8 cellular contexts compared by ENCODE assay signal in the genomic region with DNA sequence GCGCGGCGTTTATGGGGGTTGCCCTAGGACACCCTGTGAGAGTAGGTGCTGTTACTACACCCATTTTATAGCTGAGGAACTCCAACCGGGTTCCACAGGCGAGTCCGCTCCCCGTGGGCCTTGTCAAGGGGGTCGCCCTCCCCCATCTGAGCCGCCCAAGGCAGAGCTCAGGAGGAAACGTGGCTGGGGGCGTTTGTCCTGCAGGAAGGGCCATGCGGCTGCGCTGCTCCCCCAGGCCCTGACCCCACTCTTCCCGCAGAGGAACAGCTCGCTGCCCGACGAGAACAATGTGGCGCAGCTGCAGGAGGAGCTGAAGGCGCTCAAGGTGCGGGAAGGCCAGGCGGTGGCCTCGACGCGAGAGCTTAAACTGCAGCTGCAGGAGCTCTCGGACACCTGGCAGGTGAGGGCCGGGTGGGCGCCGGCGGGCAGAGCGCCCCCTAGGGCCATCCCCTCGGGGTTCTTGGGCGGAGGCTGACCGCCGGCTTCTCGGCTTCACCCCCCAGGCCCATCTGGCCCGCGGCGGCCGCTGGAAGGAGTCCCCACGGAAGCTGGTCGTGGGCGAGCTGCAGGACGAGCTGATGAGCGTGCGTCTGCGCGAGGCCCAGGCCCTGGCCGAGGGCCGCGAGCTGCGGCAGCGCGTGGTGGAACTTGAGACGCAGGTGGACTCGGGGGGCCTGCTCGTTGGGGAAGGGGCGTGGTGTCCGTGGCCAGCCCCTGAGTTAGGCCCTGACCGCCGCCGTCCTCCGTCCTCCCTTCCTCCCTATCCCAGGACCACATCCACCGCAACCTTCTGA. TPM values are rescaled to one million over a fixed set of nuclear protein-coding genes. Genes with fewer than 3 reads are reported as not detected.
A peak's percentile ranks its signal among the peaks of the same experiment; 100 is the strongest.
DNase-seq lines count a peak whose midpoint lies in the region; TF ChIP-seq lines count a peak whose summit lies in the region.
"Had no signal": no experiment of that assay in that cellular context is flagged by ENCODE, and none has a peak within 500 bp of the region (broad histone marks: within the 10 kb centered on the region; RNA-seq: fewer than 3 reads in every experiment).

No MANE protein-coding gene starts in this region.

- DNase-seq in GM12865 (ENCODE audit: low read depth), result no peak
- no peak for DNase-seq in SK-N-SH
- DNase-seq in esophagus muscularis mucosa (ENCODE audit: extremely low spot score), result no peak
- peak; percentile 79 for DNase-seq in retina
- DNase-seq in NCI-H2107 (lab: John Stamatoyannopoulos, UW), result no peak
- no peak for DNase-seq in cerebellar cortex (ENCODE audit: low spot score)
- DNase-seq in effector CD4-positive, alpha-beta T cell, result no peak

- no peaks in the 10 kb centered on the region for H4K20me1 ChIP-seq in SK-N-SH (ENCODE audit: insufficient read depth)

- TF ChIP-seq RAD21 in SK-N-SH (IDR thresholded peaks at IDR 0.05; ENCODE audit: low read length), result no peak

- H3K4me1 ChIP-seq in SK-N-SH (ENCODE audit: control insufficient read depth in 1 of 2, insufficient read depth in 2 of 2, low read depth in 1 of 2, low read length in 1 of 2) (peaks cover 0 to 13% of the 10 kb centered on the region in 2 experiments; a peak in 1 of 4 replicates), esophagus muscularis mucosa (peaks cover 3 to 21% (median 20%) of the 10 kb centered on the region in 4 donors)

- H3K79me2 ChIP-seq in SK-N-SH (ENCODE audit: insufficient read depth), result no peaks in the 10 kb centered on the region

- H3K4me3 ChIP-seq in GM12865 (ENCODE audit: low read depth, low read length) (no peak overlapping the region), SK-N-SH (ENCODE audit: low read depth in 2 of 2, low read length in 1 of 2) (peak overlapping the region in 1 of 2 experiments; percentile 47; a peak in 2 of 4 replicates), esophagus muscularis mucosa (peak overlapping the region; percentile 34 to 46 (median 38))

- TF ChIP-seq POLR2A in esophagus muscularis mucosa (IDR thresholded peaks at IDR 0.05; ENCODE audit: low read depth), result no peak

- no peaks in the 10 kb centered on the region for H3F3A ChIP-seq in SK-N-SH (replicated peaks; ENCODE audit: insufficient read depth)

- no peak overlapping the region for H2AFZ ChIP-seq in SK-N-SH (ENCODE audit: low read depth)

- TF ChIP-seq EP300 in SK-N-SH (IDR thresholded peaks at IDR 0.05; ENCODE audit: borderline replicate concordance in 1 of 2, low read depth in 1 of 2, low read length in 1 of 2) (no peak), esophagus muscularis mucosa (IDR thresholded peaks at IDR 0.05) (no peak)

- intact Hi-C loops in esophagus muscularis mucosa (cut with DNase I), result loop anchor here (5.0 kb wide), 1 partner anchor 35 kb away; no protein-coding TSS in a partner anchor

- WGBS in SK-N-SH (ENCODE audit: low lambda C conversion rate), result 60% methylated on average over 19 of the region's 63 CpGs
- 43% methylated on average over 37 of the region's 63 CpGs for WGBS in esophagus muscularis mucosa

- H3K36me3 ChIP-seq in SK-N-SH (replicated peaks in 1 of 2; ENCODE audit: control insufficient read depth in 1 of 2, insufficient read depth in 2 of 2, low read length in 1 of 2) (no peaks in the 10 kb centered on the region), esophagus muscularis mucosa (peaks cover 0 to 56% (median 32%) of the 10 kb centered on the region in 4 donors)

- H3K9me2 ChIP-seq in SK-N-SH, result no peaks in the 10 kb centered on the region

- no peak overlapping the region for H3K9ac ChIP-seq in SK-N-SH

- POLR2A ChIA-PET in SK-N-SH (lab: Yijun Ruan, JAX), result interaction anchor here (0.7 to 1.6 kb wide), 4 partner anchors 13 to 59 kb away, joined by 4 to 8 read pairs (median 5); partner anchors contain the start of genes MAP2K7 and SNAPC2

- TF ChIP-seq CTCF in GM12865 (IDR thresholded peaks at IDR 0.05; ENCODE audit: insufficient read depth, low read depth, low read length, missing control alignments) (peak; percentile 8), SK-N-SH (IDR thresholded peaks at IDR 0.05) (peak; percentile 19; the same call in 1 of the 2 replicates), esophagus muscularis mucosa (IDR thresholded peaks at IDR 0.05) (no peak)

- H3K27me3 ChIP-seq in SK-N-SH (ENCODE audit: insufficient read depth) (no peaks in the 10 kb centered on the region), esophagus muscularis mucosa (peaks cover 0 to 98% (median 21%) of the 10 kb centered on the region in 4 donors)

- peak overlapping the region in 1 of 2 experiments; percentile 43; a peak in 1 of 4 replicates for H3K27ac ChIP-seq in SK-N-SH (ENCODE audit: low read depth in 2 of 2, low read length in 1 of 2)
- no peak overlapping the region for H3K27ac ChIP-seq in esophagus muscularis mucosa (replicated peaks in 1 of 4)
- H3K27ac ChIP-seq: epithelial cell of prostate had no signal

- CTCF ChIA-PET in SK-N-SH (lab: Yijun Ruan, JAX), result interaction anchor here (0.6 to 3.1 kb wide), 12 partner anchors 9 to 141 kb away, joined by 3 to 41 read pairs (median 4); partner anchors contain the start of genes MAP2K7 and SNAPC2

- H3K4me2 ChIP-seq in SK-N-SH, result peak overlapping the region; percentile 47; the same call in 1 of the 2 replicates

- H3K9me3 ChIP-seq in SK-N-SH (no peaks in the 10 kb centered on the region), esophagus muscularis mucosa (no peaks in the 10 kb centered on the region)

TF ChIP-seq in SK-N-SH, 30 proteins besides CTCF, POLR2A, EP300 and RAD21 (continues in another document):
- no peak for TF ChIP-seq ELF1 (IDR thresholded peaks at IDR 0.05)
- TF ChIP-seq JUND (IDR thresholded peaks at IDR 0.05), result no peak
- TF ChIP-seq EZH2phosphoT487 (IDR thresholded peaks at IDR 0.05; ENCODE audit: borderline replicate concordance, low read depth), result no peak
- no peak for TF ChIP-seq TEAD4 (IDR thresholded peaks at IDR 0.05; ENCODE audit: borderline replicate concordance, insufficient read depth)
- TF ChIP-seq NFIC (IDR thresholded peaks at IDR 0.05; ENCODE audit: borderline replicate concordance), result no peak
- TF ChIP-seq SMC3 (IDR thresholded peaks at IDR 0.05; ENCODE audit: low read depth, low read length), result no peak
- no peak for TF ChIP-seq SIN3A (IDR thresholded peaks at IDR 0.05; ENCODE audit: borderline replicate concordance, low read depth, low read length)
- TF ChIP-seq, protein P1, sequence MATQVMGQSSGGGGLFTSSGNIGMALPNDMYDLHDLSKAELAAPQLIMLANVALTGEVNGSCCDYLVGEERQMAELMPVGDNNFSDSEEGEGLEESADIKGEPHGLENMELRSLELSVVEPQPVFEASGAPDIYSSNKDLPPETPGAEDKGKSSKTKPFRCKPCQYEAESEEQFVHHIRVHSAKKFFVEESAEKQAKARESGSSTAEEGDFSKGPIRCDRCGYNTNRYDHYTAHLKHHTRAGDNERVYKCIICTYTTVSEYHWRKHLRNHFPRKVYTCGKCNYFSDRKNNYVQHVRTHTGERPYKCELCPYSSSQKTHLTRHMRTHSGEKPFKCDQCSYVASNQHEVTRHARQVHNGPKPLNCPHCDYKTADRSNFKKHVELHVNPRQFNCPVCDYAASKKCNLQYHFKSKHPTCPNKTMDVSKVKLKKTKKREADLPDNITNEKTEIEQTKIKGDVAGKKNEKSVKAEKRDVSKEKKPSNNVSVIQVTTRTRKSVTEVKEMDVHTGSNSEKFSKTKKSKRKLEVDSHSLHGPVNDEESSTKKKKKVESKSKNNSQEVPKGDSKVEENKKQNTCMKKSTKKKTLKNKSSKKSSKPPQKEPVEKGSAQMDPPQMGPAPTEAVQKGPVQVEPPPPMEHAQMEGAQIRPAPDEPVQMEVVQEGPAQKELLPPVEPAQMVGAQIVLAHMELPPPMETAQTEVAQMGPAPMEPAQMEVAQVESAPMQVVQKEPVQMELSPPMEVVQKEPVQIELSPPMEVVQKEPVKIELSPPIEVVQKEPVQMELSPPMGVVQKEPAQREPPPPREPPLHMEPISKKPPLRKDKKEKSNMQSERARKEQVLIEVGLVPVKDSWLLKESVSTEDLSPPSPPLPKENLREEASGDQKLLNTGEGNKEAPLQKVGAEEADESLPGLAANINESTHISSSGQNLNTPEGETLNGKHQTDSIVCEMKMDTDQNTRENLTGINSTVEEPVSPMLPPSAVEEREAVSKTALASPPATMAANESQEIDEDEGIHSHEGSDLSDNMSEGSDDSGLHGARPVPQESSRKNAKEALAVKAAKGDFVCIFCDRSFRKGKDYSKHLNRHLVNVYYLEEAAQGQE (IDR thresholded peaks at IDR 0.05; ENCODE audit: low read depth, low read length), result no peak
- TF ChIP-seq, protein P2, sequence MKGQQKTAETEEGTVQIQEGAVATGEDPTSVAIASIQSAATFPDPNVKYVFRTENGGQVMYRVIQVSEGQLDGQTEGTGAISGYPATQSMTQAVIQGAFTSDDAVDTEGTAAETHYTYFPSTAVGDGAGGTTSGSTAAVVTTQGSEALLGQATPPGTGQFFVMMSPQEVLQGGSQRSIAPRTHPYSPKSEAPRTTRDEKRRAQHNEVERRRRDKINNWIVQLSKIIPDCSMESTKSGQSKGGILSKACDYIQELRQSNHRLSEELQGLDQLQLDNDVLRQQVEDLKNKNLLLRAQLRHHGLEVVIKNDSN (IDR thresholded peaks at IDR 0.05; ENCODE audit: borderline replicate concordance, low read depth), result no peak

RNA-seq across cellular contexts. Expression of gene PRR36, which starts 12.4 kb away (rescaled TPM):
- 0.10 and 0.18 TPM in 2 replicates for polyA plus RNA-seq in SK-N-SH (2012; rRNA removed)
- polyA plus RNA-seq in SK-N-SH (2012; cell fraction: cytosol; rRNA removed), result 0.23 and 0.29 TPM in 2 replicates
- 1.1 and 1.5 TPM in 2 replicates for polyA plus RNA-seq in SK-N-SH (2012; cell fraction: nucleus; rRNA removed)
- total RNA-seq in esophagus muscularis mucosa, result under 1 TPM in 1 of 4 donors, not detected in 3; 0.52 TPM

RNA-seq across cellular contexts. Expression of gene LRRC8E, which starts 26.5 kb away (rescaled TPM):
- 0.02 and 0.23 TPM in 2 replicates for polyA plus RNA-seq in SK-N-SH (2012; rRNA removed)
- 0.03 and 0.16 TPM in 2 replicates for polyA plus RNA-seq in SK-N-SH (2012; cell fraction: cytosol; rRNA removed)
- 0.08 and 0.15 TPM in 2 replicates for polyA plus RNA-seq in SK-N-SH (2012; cell fraction: nucleus; rRNA removed)
- 1 to 10 TPM in 1 of 4 donors, under 1 TPM in 2, not detected in 1; 0.33 to 1.0 (median 0.46) TPM for total RNA-seq in esophagus muscularis mucosa

RNA-seq across cellular contexts. Expression of gene EVI5L, which starts 31.8 kb away (rescaled TPM):
- 8.5 and 9.7 TPM in 2 replicates for polyA plus RNA-seq in SK-N-SH (2012; rRNA removed)
- 4.9 and 8.5 TPM in 2 replicates for polyA plus RNA-seq in SK-N-SH (2012; cell fraction: cytosol; rRNA removed)
- polyA plus RNA-seq in SK-N-SH (2012; cell fraction: nucleus; rRNA removed), result 16.4 and 17.9 TPM in 2 replicates
- 10 to 100 TPM; 19.9 to 42.0 (median 29.2) TPM for total RNA-seq in esophagus muscularis mucosa

RNA-seq across cellular contexts. Expression of gene MAP2K7, which starts 41.9 kb away (rescaled TPM):
- polyA plus RNA-seq in SK-N-SH (2012; rRNA removed), result 13.0 and 13.6 TPM in 2 replicates
- polyA plus RNA-seq in SK-N-SH (2012; cell fraction: cytosol; rRNA removed), result 6.2 and 9.7 TPM in 2 replicates
- 49.6 and 65.3 TPM in 2 replicates for polyA plus RNA-seq in SK-N-SH (2012; cell fraction: nucleus; rRNA removed)
- total RNA-seq in esophagus muscularis mucosa, result 10 to 100 TPM; 17.2 to 31.9 (median 24.5) TPM

RNA-seq across cellular contexts. Expression of gene TGFBR3L, which starts 52.8 kb away (rescaled TPM):
- polyA plus RNA-seq in SK-N-SH (2012; rRNA removed), result 0.78 and 0.87 TPM in 2 replicates
- polyA plus RNA-seq in SK-N-SH (2012; cell fraction: cytosol; rRNA removed), result 0.71 and 0.79 TPM in 2 replicates
- 2.3 and 5.0 TPM in 2 replicates for polyA plus RNA-seq in SK-N-SH (2012; cell fraction: nucleus; rRNA removed)
- 1 to 10 TPM; 2.2 to 8.3 (median 6.1) TPM for total RNA-seq in esophagus muscularis mucosa

Comparison
In these comparisons a context has a peak if more than half of its experiments do, and no peak if none do; other contexts are left out.
1. CTCF ChIP-seq: peak in GM12865 (single experiment) and SK-N-SH (single experiment); none in esophagus muscularis mucosa (0 of 3).